In genomic region chr12:30482650-30483049, GRCh38 we compare ENCODE assay signal across 7 cellular contexts.
"Had no signal": no experiment of that assay in that cellular context is flagged by ENCODE, and none has a peak within 500 bp of the region (broad histone marks: within the 10 kb centered on the region; RNA-seq: fewer than 3 reads in every experiment).

No MANE protein-coding gene starts in this region.

- H3K4me3 ChIP-seq: K562 had no signal

- H3K27ac ChIP-seq: HL-60, KMS-11 had no signal

- H3K9ac ChIP-seq: KMS-11 had no signal

- H3K4me2 ChIP-seq: KMS-11 had no signal

- DNase-seq: IMR-90, KBM-7, KG1 had no signal

- FAIRE-seq: HTR-8/SVneo, K562 had no signal

- ATAC-seq: K562 had no signal
